In the genomic region with DNA sequence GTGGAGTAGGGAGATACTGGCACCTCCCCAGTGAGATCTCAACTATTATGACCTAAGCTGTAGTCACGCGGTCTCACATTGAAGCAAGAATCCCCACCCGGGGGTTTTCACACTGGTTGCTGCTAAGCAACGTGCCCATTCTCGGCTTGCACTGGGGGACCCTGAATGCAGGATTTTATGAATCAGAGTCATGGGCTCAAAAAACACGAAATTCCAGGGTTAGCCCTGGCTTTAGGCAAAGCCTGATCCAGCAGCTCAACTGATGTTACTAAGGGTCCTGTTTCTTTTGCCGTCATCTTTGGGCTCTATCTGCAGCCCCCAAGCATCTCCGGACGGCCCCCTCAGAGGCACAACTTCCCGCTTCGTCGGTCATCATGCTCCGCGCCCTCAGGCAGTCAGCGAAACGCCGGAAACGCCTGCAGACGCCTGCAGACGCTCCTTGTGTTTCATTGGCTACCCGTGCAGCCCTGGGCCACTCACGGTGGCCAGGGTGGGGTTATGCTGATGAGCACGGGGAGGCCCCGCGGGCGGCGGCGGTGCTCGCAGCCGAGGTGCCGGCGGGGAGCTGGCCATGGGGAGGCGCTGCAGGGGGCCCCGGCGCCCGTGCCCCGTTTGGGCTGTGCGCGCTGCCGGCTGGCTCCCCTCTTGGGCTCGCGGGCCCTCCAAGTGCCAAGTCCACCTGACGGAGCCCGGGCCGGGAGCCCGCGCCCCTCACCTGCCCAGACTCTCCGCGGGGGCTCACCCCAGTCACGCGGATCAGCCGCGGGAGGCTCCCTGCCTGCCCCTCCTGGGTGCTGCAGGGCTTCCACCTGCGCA, we compare ENCODE assay signal across 8 cellular contexts. TPM values are rescaled to one million over a fixed set of nuclear protein-coding genes. Genes with fewer than 3 reads are reported as not detected.
DNase-seq lines count a peak whose midpoint lies in the region; ATAC-seq, FAIRE-seq and TF ChIP-seq lines count a peak whose summit lies in the region.

No MANE protein-coding gene starts in this region.

- CTCF ChIA-PET in HEK293 (lab: Yijun Ruan, JAX): interaction anchor here (0.6 to 3.2 kb wide), 19 partner anchors 10 to 1053 kb away, joined by 3 to 22 read pairs (median 4); no protein-coding TSS in a partner anchor

- 5 to 7% methylated on average over 42 to 54 of the region's 54 CpGs for WGBS in pancreas, 2 donors

- no peaks in the 10 kb centered on the region for H4K20me1 ChIP-seq in MM.1S (ENCODE audit: insufficient read depth, low read length)

- H3F3A ChIP-seq in MM.1S (ENCODE audit: insufficient read depth, low read length): no peaks in the 10 kb centered on the region

- H3K4me2 ChIP-seq in MM.1S (ENCODE audit: low read depth, low read length): peak overlapping the region; percentile 99

- peaks cover 21% of the 10 kb centered on the region for H3K4me1 Mint-ChIP-seq in activated naive CD4-positive, alpha-beta T cell treated with anti-CD3 and anti-CD28 coated beads, Interleukin-2, amount 50 U/mL, for 24 hours

- DNase-seq in GM04504 (ENCODE audit: low read depth) (peak; percentile 31), MM.1S (peak; percentile 96), SK-MEL-5 (ENCODE audit: low read depth, low spot score) (peak; percentile 72), Right ventricle myocardium superior (peak; percentile 93), pancreas (peak; percentile 88 to 95 (median 90)), tibial artery (peak; percentile 91 to 93)

- no peaks in the 10 kb centered on the region for H3K9me2 ChIP-seq in MM.1S (replicated peaks; ENCODE audit: insufficient read depth, low read length)

- ATAC-seq in Right ventricle myocardium superior (ENCODE audit: poor library complexity) (peak; percentile 90), pancreas (peak; percentile 98 to 100 (median 99))

- H2AFZ ChIP-seq in MM.1S (ENCODE audit: low read length): peak overlapping the region; percentile 99

- H3K9me3 ChIP-seq in HEK293 (ENCODE audit: control insufficient read depth, insufficient read depth, low read depth, low read length) (no peaks in the 10 kb centered on the region), MM.1S (replicated peaks; ENCODE audit: insufficient read depth, low read length) (no peaks in the 10 kb centered on the region), pancreas (no peaks in the 10 kb centered on the region), tibial artery (no peaks in the 10 kb centered on the region)

- TF ChIP-seq CTCF in HEK293 (tag by site-specific recombination; IDR thresholded peaks at IDR 0.05) (0 out of 2 replicates have a peak, but pooled peaks have one; percentile 31), MM.1S (IDR thresholded peaks at IDR 0.05; ENCODE audit: low read length) (peak; percentile 81), pancreas (IDR thresholded peaks at IDR 0.05) (peak; percentile 60 to 83 (median 74)), tibial artery (IDR thresholded peaks at IDR 0.05) (peak; percentile 51 to 58)

- no peaks in the 10 kb centered on the region for H3K9me3 Mint-ChIP-seq in activated naive CD4-positive, alpha-beta T cell treated with anti-CD3 and anti-CD28 coated beads, Interleukin-2, amount 50 U/mL, for 24 hours

- peaks cover 1% of the 10 kb centered on the region for H3K36me3 Mint-ChIP-seq in activated naive CD4-positive, alpha-beta T cell treated with anti-CD3 and anti-CD28 coated beads, Interleukin-2, amount 50 U/mL, for 24 hours

- intact Hi-C loops in Right ventricle myocardium superior (cut with DNase I): no loop called here
- intact Hi-C loops in pancreas (cut with DNase I): no loop called here
- intact Hi-C loops in tibial artery (cut with DNase I; ENCODE audit: low total_unique reads): no loop called here

- H3K27ac ChIP-seq in HEK293 (ENCODE audit: extremely low read depth, low read depth, low read length) (peak overlapping the region; percentile 1; the same call in 1 of the 2 replicates), MM.1S (ENCODE audit: low read length) (no peak overlapping the region), pancreas (no peak overlapping the region), tibial artery (peak overlapping the region; percentile 34 to 48)

- H3K36me3 ChIP-seq in HEK293 (ENCODE audit: control insufficient read depth in 2 of 2, insufficient read depth in 1 of 2, low read length in 2 of 2) (no peaks in the 10 kb centered on the region), MM.1S (replicated peaks; ENCODE audit: insufficient read depth, low read length) (no peaks in the 10 kb centered on the region), pancreas (no peaks in the 10 kb centered on the region), tibial artery (no peaks in the 10 kb centered on the region)

- no peak for FAIRE-seq in pancreas (lab: Jason Lieb, UNC)

- H3K27me3 Mint-ChIP-seq in activated naive CD4-positive, alpha-beta T cell treated with anti-CD3 and anti-CD28 coated beads, Interleukin-2, amount 50 U/mL, for 24 hours: no peaks in the 10 kb centered on the region

- H3K4me1 ChIP-seq in HEK293 (ENCODE audit: control insufficient read depth, insufficient read depth, low read length) (no peaks in the 10 kb centered on the region), MM.1S (ENCODE audit: low read length) (peaks cover 6% of the 10 kb centered on the region; the same call in 1 of the 2 replicates), pancreas (no peaks in the 10 kb centered on the region), tibial artery (peaks cover 0 to 13% (median 10%) of the 10 kb centered on the region in 4 donors)

- peak overlapping the region; percentile 69 for H3K9ac ChIP-seq in MM.1S (ENCODE audit: low read length)

- peak overlapping the region; percentile 73 for H3K4me3 Mint-ChIP-seq in activated naive CD4-positive, alpha-beta T cell treated with anti-CD3 and anti-CD28 coated beads, Interleukin-2, amount 50 U/mL, for 24 hours

- no peaks in the 10 kb centered on the region for H3K79me2 ChIP-seq in MM.1S (ENCODE audit: low read length)

- H3K27ac Mint-ChIP-seq in activated naive CD4-positive, alpha-beta T cell treated with anti-CD3 and anti-CD28 coated beads, Interleukin-2, amount 50 U/mL, for 24 hours: peak overlapping the region; percentile 94

- no peaks in the 10 kb centered on the region for H3K27me3 ChIP-seq in MM.1S (replicated peaks; ENCODE audit: insufficient read depth, low read length)
- no peaks in the 10 kb centered on the region for H3K27me3 ChIP-seq in pancreas
- no peaks in the 10 kb centered on the region for H3K27me3 ChIP-seq in tibial artery

- POLR2A ChIA-PET in HEK293 (lab: Yijun Ruan, JAX): interaction anchor here (0.6 to 1.3 kb wide), 5 partner anchors 13 to 376 kb away, joined by 3 to 6 read pairs (median 4); no protein-coding TSS in a partner anchor

- H3K4me3 ChIP-seq in HEK293 (ENCODE audit: low read depth, low read length) (peak overlapping the region; percentile 49), MM.1S (ENCODE audit: low read length) (peak overlapping the region; percentile 72), pancreas (peak overlapping the region in 3 of 4 donors; percentile 20 to 50 (median 50)), tibial artery (peak overlapping the region; percentile 45 to 64)

- in situ Hi-C loops in SK-MEL-5 (cut with HindIII; ENCODE audit: low pct_unique_long_range_greater_than_20kb, low sequenced_read_pairs): no loop called here

TF ChIP-seq in HEK293, 187 proteins besides CTCF, POLR2A, EP300 and RAD21 (continues in another document):
- TF ChIP-seq ZNF501 (tag by site-specific recombination; IDR thresholded peaks at IDR 0.05): no peak
- no peak for TF ChIP-seq ZNF140 (tag by site-specific recombination; IDR thresholded peaks at IDR 0.05)
- TF ChIP-seq, protein P1, sequence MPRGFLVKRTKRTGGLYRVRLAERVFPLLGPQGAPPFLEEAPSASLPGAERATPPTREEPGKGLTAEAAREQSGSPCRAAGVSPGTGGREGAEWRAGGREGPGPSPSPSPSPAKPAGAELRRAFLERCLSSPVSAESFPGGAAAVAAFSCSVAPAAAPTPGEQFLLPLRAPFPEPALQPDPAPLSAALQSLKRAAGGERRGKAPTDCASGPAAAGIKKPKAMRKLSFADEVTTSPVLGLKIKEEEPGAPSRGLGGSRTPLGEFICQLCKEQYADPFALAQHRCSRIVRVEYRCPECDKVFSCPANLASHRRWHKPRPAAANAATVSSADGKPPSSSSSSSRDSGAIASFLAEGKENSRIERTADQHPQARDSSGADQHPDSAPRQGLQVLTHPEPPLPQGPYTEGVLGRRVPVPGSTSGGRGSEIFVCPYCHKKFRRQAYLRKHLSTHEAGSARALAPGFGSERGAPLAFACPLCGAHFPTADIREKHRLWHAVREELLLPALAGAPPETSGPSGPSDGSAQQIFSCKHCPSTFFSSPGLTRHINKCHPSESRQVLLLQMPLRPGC (tag by site-specific recombination; IDR thresholded peaks at IDR 0.05): peak; percentile 31; the same call in 1 of the 2 replicates
- 0 out of 2 replicates have a peak, but pooled peaks have one; percentile 17 for TF ChIP-seq WT1 (tag by site-specific recombination; IDR thresholded peaks at IDR 0.05)
- 0 out of 2 replicates have a peak, but pooled peaks have one; percentile 41 for TF ChIP-seq ZNF24 (tag by site-specific recombination; IDR thresholded peaks at IDR 0.05)
- 0 out of 2 replicates have a peak, but pooled peaks have one; percentile 32 for TF ChIP-seq ZXDB (tag by site-specific recombination; IDR thresholded peaks at IDR 0.05)
- TF ChIP-seq GLIS2 (tag by site-specific recombination; IDR thresholded peaks at IDR 0.05): peak; percentile 85
- TF ChIP-seq ZSCAN30 (tag by site-specific recombination; IDR thresholded peaks at IDR 0.05): 0 out of 2 replicates have a peak, but pooled peaks have one; percentile 54

RNA-seq across cellular contexts. Expression of a gene that starts 25.8 kb away (rescaled TPM):
- total RNA-seq in SK-MEL-5 (2014; rRNA removed; shearing (Covaris generic)): 0.16 and 0.40 TPM in 2 replicates
- polyA plus RNA-seq in SK-MEL-5 (2015; cell fraction: cytosol; rRNA removed): 0.64 TPM in 1 of 2 replicates, not detected in the other
- polyA plus RNA-seq in SK-MEL-5 (2015; cell fraction: nucleus; rRNA removed): 1.5 TPM in 1 of 2 replicates, not detected in the other
- total RNA-seq in Right ventricle myocardium superior (2.4 TPM), pancreas (under 1 TPM; 0.56 to 0.87 (median 0.67) TPM)
- 1 to 10 TPM; 2.2 to 6.1 TPM for polyA plus RNA-seq in pancreas

RNA-seq across cellular contexts. Expression of a gene that starts 33.1 kb away (rescaled TPM):
- total RNA-seq in SK-MEL-5 (2014; rRNA removed; shearing (Covaris generic)): 0.16 TPM in 1 of 2 replicates, not detected in the other
- polyA plus RNA-seq in SK-MEL-5 (2015; cell fraction: cytosol; rRNA removed): 0.46 TPM in 1 of 2 replicates, not detected in the other
- polyA plus RNA-seq in SK-MEL-5 (2015; cell fraction: nucleus; rRNA removed): 0.27 TPM in 1 of 2 replicates, not detected in the other
- total RNA-seq in Right ventricle myocardium superior (not detected), pancreas (under 1 TPM; 0.37 to 0.69 (median 0.43) TPM)
- polyA plus RNA-seq in pancreas: 1 to 10 TPM in 1 of 2 donors, under 1 TPM in 1; 0.49 to 1.3 TPM

RNA-seq across cellular contexts. Expression of a gene that starts 33.6 kb away (rescaled TPM):
- not detected in 2 replicates for total RNA-seq in SK-MEL-5 (2014; rRNA removed; shearing (Covaris generic))
- polyA plus RNA-seq in SK-MEL-5 (2015; cell fraction: cytosol; rRNA removed): not detected in 2 replicates
- polyA plus RNA-seq in SK-MEL-5 (2015; cell fraction: nucleus; rRNA removed): not detected in 2 replicates
- total RNA-seq in Right ventricle myocardium superior (not detected), pancreas (not detected)
- under 1 TPM in 1 of 2 donors, not detected in 1; 0.14 TPM for polyA plus RNA-seq in pancreas

Comparison
In these comparisons a context has a peak if more than half of its experiments do, and no peak if none do; other contexts are left out.
1. DNase-seq: peak in every context shown above with its lines; median percentile 96 in MM.1S; 93 in Right ventricle myocardium superior; 92 in tibial artery; 90 in pancreas; 72 in SK-MEL-5; 31 in GM04504.
2. H3K27ac ChIP-seq: peak in HEK293 (single experiment) and tibial artery (2 of 2); none in MM.1S (single experiment) and pancreas (0 of 4).
3. CTCF ChIP-seq: peak in every context shown above with its lines; median percentile 81 in MM.1S; 74 in pancreas; 54 in tibial artery; 31 in HEK293.
4. Peak in every context shown above with its lines, with median percentiles within 50 percentile points of each other: H3K4me3 ChIP-seq.